ENCODE assay signal across 8 cellular contexts in the genomic region with DNA sequence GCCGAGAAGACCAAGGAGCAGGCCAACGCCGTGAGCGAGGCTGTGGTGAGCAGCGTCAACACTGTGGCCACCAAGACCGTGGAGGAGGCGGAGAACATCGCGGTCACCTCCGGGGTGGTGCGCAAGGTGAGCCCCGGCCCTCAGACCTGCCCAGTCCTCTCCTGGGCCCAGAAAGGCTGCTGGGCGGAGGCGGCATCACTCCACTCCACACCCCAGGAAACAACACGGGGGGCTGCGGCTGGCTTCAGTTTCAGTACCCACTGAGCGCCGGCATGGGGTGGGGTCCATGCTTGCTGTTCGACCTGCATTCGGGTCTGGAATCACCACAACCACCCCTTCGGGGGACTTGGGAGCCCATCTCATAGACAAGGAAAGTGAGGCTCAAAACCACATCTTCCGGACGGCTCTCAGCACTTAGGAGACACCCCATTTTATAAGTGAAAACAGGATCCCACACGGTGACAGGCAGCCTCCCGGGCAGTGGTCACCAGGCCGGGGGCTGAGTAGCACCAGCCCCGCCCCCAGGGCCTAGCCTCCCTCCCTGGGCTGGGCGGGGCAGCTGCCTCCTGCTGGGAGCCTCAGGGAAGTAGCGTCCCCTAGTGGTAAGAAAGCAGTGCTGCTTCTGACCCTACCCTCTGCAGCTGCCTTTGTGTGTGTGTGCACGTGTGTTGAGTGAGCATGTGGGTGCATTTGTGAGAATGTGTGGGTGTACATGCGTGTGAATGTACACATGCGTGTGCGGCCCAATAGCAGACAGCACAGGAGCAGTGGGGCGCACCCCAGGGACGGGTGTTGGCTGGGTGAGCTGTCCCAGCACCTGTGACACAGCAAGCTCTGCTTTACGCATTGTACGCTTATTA. TPM values are rescaled to one million over a fixed set of nuclear protein-coding genes. Genes with fewer than 3 reads are reported as not detected.
DNase-seq lines count a peak whose midpoint lies in the region; ATAC-seq, FAIRE-seq and TF ChIP-seq lines count a peak whose summit lies in the region.

No MANE protein-coding gene starts in this region.

- H3K27ac ChIP-seq in Panc1 (ENCODE audit: low read length) (peak overlapping the region; percentile 70), right lobe of liver (no peak overlapping the region), aorta (ENCODE audit: low read depth in 1 of 2, low read length in 2 of 2) (no peak overlapping the region)

- peak; percentile 96 for TF ChIP-seq CTCF in BJ (IDR thresholded peaks at IDR 0.05; ENCODE audit: insufficient read depth, low read depth, low read length)
- TF ChIP-seq CTCF in Panc1 (IDR thresholded peaks at IDR 0.05) = peak; percentile 100
- peak; percentile 75 to 88 (median 86) for TF ChIP-seq CTCF in right lobe of liver (IDR thresholded peaks at IDR 0.05)

- CTCF ChIA-PET in BJ (lab: Yijun Ruan, JAX) = interaction anchor here (0.5 to 19.2 kb wide), 14 partner anchors 8 to 286 kb away, joined by 3 to 346 read pairs (median 4); no protein-coding TSS in a partner anchor
- CTCF ChIA-PET in Panc1 (lab: Charles Lee) = interaction anchor here (0.5 to 1.4 kb wide), 9 partner anchors 11 to 615 kb away, joined by 3 to 9 read pairs (median 5); no protein-coding TSS in a partner anchor

- H3K4me3 ChIP-seq in BJ (ENCODE audit: low read depth, low read length) = no peak overlapping the region
- H3K4me3 ChIP-seq in Panc1 (ENCODE audit: low read depth in 2 of 2, low read length in 2 of 2) = no peak overlapping the region
- no peak overlapping the region for H3K4me3 ChIP-seq in right lobe of liver
- H3K4me3 ChIP-seq in aorta (ENCODE audit: low read length in 2 of 2) = no peak overlapping the region

- FAIRE-seq in GM18507 (lab: Jason Lieb, UNC) = peak; percentile 81

- BruUV-seq in Panc1 (replicated peaks; lab: Mats Ljungman, UMichigan) = no TSS peak

- H3K9me3 ChIP-seq in Panc1 (ENCODE audit: control insufficient read depth, insufficient read depth, low read depth, low read length) (no peaks in the 10 kb centered on the region), right lobe of liver (no peaks in the 10 kb centered on the region), aorta (ENCODE audit: control insufficient read depth, low read length) (no peaks in the 10 kb centered on the region)

- H3K27me3 ChIP-seq in BJ (ENCODE audit: control insufficient read depth, insufficient read depth, low read length) (no peaks in the 10 kb centered on the region), Panc1 (ENCODE audit: control insufficient read depth, insufficient read depth, low read length) (no peaks in the 10 kb centered on the region), right lobe of liver (no peaks in the 10 kb centered on the region), aorta (ENCODE audit: control insufficient read depth in 1 of 2, insufficient read depth in 2 of 2, low read length in 1 of 2) (no peaks in the 10 kb centered on the region)

- in situ Hi-C loops in Panc1 (cut with HindIII; ENCODE audit: low pct_unique_long_range_greater_than_20kb, low sequenced_read_pairs) = no loop called here

- TF ChIP-seq POLR2A in right lobe of liver (IDR thresholded peaks at IDR 0.05) = no peak

- no peak for DNase-seq in BJ (ENCODE audit: low read depth)
- DNase-seq in GM18507 (ENCODE audit: extremely low spot score, insufficient read length, low read depth) = peak; percentile 55
- DNase-seq in Panc1 (ENCODE audit: low read depth, low spot score) = no peak
- peak; percentile 66 for DNase-seq in cerebellar cortex (ENCODE audit: low spot score)
- peak in 2 of 3 donors; percentile 49 to 57 for DNase-seq in right lobe of liver
- DNase-seq in aorta = peak; percentile 73 to 88
- no peak for DNase-seq in cortex of kidney (lab: John Stamatoyannopoulos, UW)

- POLR2A ChIA-PET in BJ (lab: Charles Lee) (no interaction called here), Panc1 (lab: Charles Lee) (no interaction called here)

- H3K36me3 ChIP-seq in BJ (ENCODE audit: control insufficient read depth, insufficient read depth, low read length) (no peaks in the 10 kb centered on the region), Panc1 (ENCODE audit: control insufficient read depth, insufficient read depth, low read length) (no peaks in the 10 kb centered on the region), right lobe of liver (no peaks in the 10 kb centered on the region), aorta (ENCODE audit: control insufficient read depth in 1 of 2, insufficient read depth in 2 of 2, low read length in 1 of 2) (no peaks in the 10 kb centered on the region)

- peak; percentile 79 for ATAC-seq in HG03060 (IDR thresholded peaks at IDR 0.05; ENCODE audit: low read depth, unreplicated experiment)
- ATAC-seq in Panc1 = peak; percentile 76
- ATAC-seq in right lobe of liver = peak; percentile 65 to 81 (median 72)
- ATAC-seq in aorta (ENCODE audit: low FRiP score) = peak; percentile 81

- H3K4me1 ChIP-seq in Panc1 (ENCODE audit: control insufficient read depth, insufficient read depth, low read length) (peaks cover 46% of the 10 kb centered on the region), right lobe of liver (peaks cover 0 to 5% (median 2%) of the 10 kb centered on the region in 4 donors), aorta (ENCODE audit: control insufficient read depth in 1 of 2, insufficient read depth in 2 of 2, low read length in 2 of 2) (peaks cover 0 to 5% of the 10 kb centered on the region in 2 donors)

- WGBS in right lobe of liver (ENCODE audit: insufficient coverage, low coverage, low lambda C conversion rate, missing lambda C conversion rate) = 43% methylated on average over 8 of the region's 37 CpGs
- WGBS in aorta, 2 donors = 73 to 75% methylated on average over 37 of the region's 37 CpGs

- intact Hi-C loops in Panc1 (cut with micrococcal nuclease; ENCODE audit: unreplicated experiment) (no loop called here), right lobe of liver (cut with DNase I) (no loop called here), aorta (cut with DNase I) (loop anchor here (1.0 to 5.0 kb wide), 3 partner anchors 21 to 248 kb away; no protein-coding TSS in a partner anchor)

RNA-seq across cellular contexts. Expression of gene SNCG, which starts 1.8 kb away (rescaled TPM):
- polyA plus RNA-seq in BJ (2011; rRNA removed) (6.3 and 9.7 TPM in 2 replicates), aorta (100 to 1,000 TPM in 1 of 2 donors, 10 to 100 TPM in 1; 74.0 to 209 TPM)
- polyA minus RNA-seq in BJ (2011; rRNA and poly(A)+ RNA removed) = 2.8 and 8.0 TPM in 2 replicates
- total RNA-seq in Panc1 (2021; ENCODE audit: unreplicated experiment) (5.2 TPM), right lobe of liver (10 to 100 TPM in 2 of 6 experiments, 1 to 10 TPM in 4; 1.1 to 21.2 (median 2.2) TPM), aorta (100 to 1,000 TPM in 1 of 2 donors, 10 to 100 TPM in 1; 70.0 to 123 TPM)
- polyA plus RNA-seq in Panc1 (2012; ENCODE audit: insufficient read length) = 10.0 TPM

RNA-seq across cellular contexts. Expression of gene MMRN2, which starts 2.8 kb away (rescaled TPM):
- polyA plus RNA-seq in BJ (2011; rRNA removed) (1.9 and 2.7 TPM in 2 replicates), aorta (1 to 10 TPM in 1 of 2 donors, under 1 TPM in 1; 0.63 to 8.5 TPM)
- 1.7 and 1.9 TPM in 2 replicates for polyA minus RNA-seq in BJ (2011; rRNA and poly(A)+ RNA removed)
- total RNA-seq in Panc1 (2021; ENCODE audit: unreplicated experiment) (1.0 TPM), right lobe of liver (10 to 100 TPM in 3 of 6 experiments, 1 to 10 TPM in 3; 6.2 to 11.8 (median 9.1) TPM), aorta (10 to 100 TPM; 50.5 to 85.6 TPM)
- polyA plus RNA-seq in Panc1 (2012; ENCODE audit: insufficient read length) = 1.1 TPM

RNA-seq across cellular contexts. Expression of gene ADIRF, which starts 8.0 kb away (rescaled TPM):
- polyA plus RNA-seq in BJ (2011; rRNA removed) = 42.1 and 64.4 TPM in 2 replicates
- 4.7 and 11.9 TPM in 2 replicates for polyA minus RNA-seq in BJ (2011; rRNA and poly(A)+ RNA removed)
- total RNA-seq in Panc1 (2021; ENCODE audit: unreplicated experiment) = 14.8 TPM
- 26.4 TPM for polyA plus RNA-seq in Panc1 (2012; ENCODE audit: insufficient read length)
- 10 to 100 TPM; 11.1 to 77.6 (median 28.6) TPM for total RNA-seq in right lobe of liver
- total RNA-seq in aorta = 100 to 1,000 TPM; 520 to 688 TPM
- polyA plus RNA-seq in aorta = 1,000 to 10,000 TPM in 1 of 2 donors, 100 to 1,000 TPM in 1; 715 to 1,837 TPM

RNA-seq across cellular contexts. Expression of gene FAM25A, which starts 59.9 kb away (rescaled TPM):
- polyA plus RNA-seq in BJ (2011; rRNA removed) = not detected in 2 replicates
- polyA minus RNA-seq in BJ (2011; rRNA and poly(A)+ RNA removed) = not detected in 2 replicates
- total RNA-seq in Panc1 (2021; ENCODE audit: unreplicated experiment) = not detected
- polyA plus RNA-seq in Panc1 (2012; ENCODE audit: insufficient read length) = not detected
- total RNA-seq in right lobe of liver = not detected
- total RNA-seq in aorta = not detected
- not detected for polyA plus RNA-seq in aorta

Comparison
In these comparisons a context has a peak if more than half of its experiments do, and no peak if none do; other contexts are left out.
1. DNase-seq: peak in GM18507 (single experiment), cerebellar cortex (single experiment), right lobe of liver (2 of 3) and aorta (2 of 2); none in BJ (single experiment), Panc1 (single experiment) and cortex of kidney (single experiment).
2. RNA of gene MMRN2, which starts 2.8 kb away (total RNA-seq): 50.5 to 85.6 TPM in aorta; 6.2 to 11.8 TPM in right lobe of liver and 1.0 TPM in Panc1 (single experiment); every median in the first group is over 4 times any median in the second.
3. RNA of gene ADIRF, which starts 8.0 kb away (total RNA-seq): 520 to 688 TPM in aorta; 11.1 to 77.6 TPM in right lobe of liver and 14.8 TPM in Panc1 (single experiment); every median in the first group is over 4 times any median in the second.
4. intact Hi-C loops: an anchor here in aorta (1.0 to 5.0 kb wide); none called in Panc1 and right lobe of liver.
5. Peak in every context shown above with its lines, with median percentiles within 50 percentile points of each other: CTCF ChIP-seq and ATAC-seq.